In the genomic region with DNA sequence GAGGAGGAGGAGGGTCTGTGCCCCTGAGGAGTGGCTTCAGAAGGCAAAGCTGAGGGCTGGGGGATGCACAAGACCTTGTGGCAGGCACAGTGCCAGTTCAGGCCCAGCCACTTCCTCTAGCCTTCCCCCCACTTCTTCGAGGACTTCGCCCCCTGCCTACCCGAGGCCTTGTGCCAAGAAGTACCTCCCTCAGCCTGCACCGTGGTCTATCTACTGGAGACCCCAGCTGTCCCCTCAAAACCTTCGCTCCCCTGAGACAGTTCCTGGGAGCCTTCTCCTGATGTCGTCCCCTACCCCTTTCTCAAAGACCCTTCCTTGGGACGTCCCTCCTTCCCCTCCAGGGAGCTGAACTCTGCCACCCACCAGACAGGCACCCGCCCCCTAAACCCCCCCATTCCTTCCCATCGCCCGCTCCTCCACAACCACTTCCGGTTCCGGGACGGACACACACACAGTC, we compare ENCODE assay signal across 7 cellular contexts.
A peak's percentile ranks its signal among the peaks of the same experiment; 100 is the strongest.
DNase-seq lines count a peak whose midpoint lies in the region; ATAC-seq and TF ChIP-seq lines count a peak whose summit lies in the region.

No MANE protein-coding gene starts in this region.

- H3K4me3 Mint-ChIP-seq in memory B cell, result peak overlapping the region; percentile 93

- no peaks in the 10 kb centered on the region for H3K27me3 Mint-ChIP-seq in memory B cell

- TF ChIP-seq CTCF in coronary artery (IDR thresholded peaks at IDR 0.05), result no peak

- ATAC-seq in HG02759 (IDR thresholded peaks at IDR 0.05; ENCODE audit: unreplicated experiment) (peak; percentile 4), memory B cell (ENCODE audit: low read depth) (no peak)

- H3K27ac ChIP-seq in SK-N-MC (peak overlapping the region; percentile 96), coronary artery (peak overlapping the region; percentile 97), substantia nigra (ENCODE audit: low read depth, low read length, poor library complexity, severe bottlenecking) (peak overlapping the region; percentile 99)

- no peak for DNase-seq in SK-N-MC (ENCODE audit: low read depth, low spot score)
- no peak for DNase-seq in coronary artery (ENCODE audit: low spot score)
- DNase-seq in memory B cell (ENCODE audit: low spot score in 2 of 2), result peak; percentile 26 to 49
- DNase-seq in substantia nigra (lab: John Stamatoyannopoulos, UW), result peak in 25 of 49 donors; percentile 37 to 93 (median 84)
- DNase-seq in GOT3 (lab: John Stamatoyannopoulos, UW), result no peak

- peaks cover 8% of the 10 kb centered on the region for H3K36me3 Mint-ChIP-seq in memory B cell

- peak overlapping the region; percentile 94 for H3K27ac Mint-ChIP-seq in memory B cell

- peak overlapping the region; percentile 98 for H3K9ac ChIP-seq in SK-N-MC (ENCODE audit: insufficient read length)

- no peaks in the 10 kb centered on the region for H3K9me3 Mint-ChIP-seq in memory B cell

- peak overlapping the region; percentile 77 for H3K4me3 ChIP-seq in GM08714 (ENCODE audit: low read length)
- H3K4me3 ChIP-seq in SK-N-MC, result peak overlapping the region; percentile 91
- H3K4me3 ChIP-seq in coronary artery, result peak overlapping the region; percentile 88

- peaks cover 38% of the 10 kb centered on the region for H3K4me1 Mint-ChIP-seq in memory B cell

- H3K9me3 ChIP-seq in SK-N-MC (ENCODE audit: low read depth, low read length), result no peaks in the 10 kb centered on the region

- H3K36me3 ChIP-seq in SK-N-MC (ENCODE audit: insufficient read depth, low read length), result peaks cover 10% of the 10 kb centered on the region; the same call in 1 of the 2 replicates

Comparison
In these comparisons a context has a peak if more than half of its experiments do, and no peak if none do; other contexts are left out.
1. DNase-seq: peak in memory B cell (2 of 2) and substantia nigra (25 of 49); none in SK-N-MC (single experiment), coronary artery (single experiment) and GOT3 (single experiment).
2. Peak in every context shown above with its lines, with median percentiles within 50 percentile points of each other: H3K4me3 ChIP-seq and H3K27ac ChIP-seq.